2 cellular contexts compared by ENCODE assay signal in the genomic region with DNA sequence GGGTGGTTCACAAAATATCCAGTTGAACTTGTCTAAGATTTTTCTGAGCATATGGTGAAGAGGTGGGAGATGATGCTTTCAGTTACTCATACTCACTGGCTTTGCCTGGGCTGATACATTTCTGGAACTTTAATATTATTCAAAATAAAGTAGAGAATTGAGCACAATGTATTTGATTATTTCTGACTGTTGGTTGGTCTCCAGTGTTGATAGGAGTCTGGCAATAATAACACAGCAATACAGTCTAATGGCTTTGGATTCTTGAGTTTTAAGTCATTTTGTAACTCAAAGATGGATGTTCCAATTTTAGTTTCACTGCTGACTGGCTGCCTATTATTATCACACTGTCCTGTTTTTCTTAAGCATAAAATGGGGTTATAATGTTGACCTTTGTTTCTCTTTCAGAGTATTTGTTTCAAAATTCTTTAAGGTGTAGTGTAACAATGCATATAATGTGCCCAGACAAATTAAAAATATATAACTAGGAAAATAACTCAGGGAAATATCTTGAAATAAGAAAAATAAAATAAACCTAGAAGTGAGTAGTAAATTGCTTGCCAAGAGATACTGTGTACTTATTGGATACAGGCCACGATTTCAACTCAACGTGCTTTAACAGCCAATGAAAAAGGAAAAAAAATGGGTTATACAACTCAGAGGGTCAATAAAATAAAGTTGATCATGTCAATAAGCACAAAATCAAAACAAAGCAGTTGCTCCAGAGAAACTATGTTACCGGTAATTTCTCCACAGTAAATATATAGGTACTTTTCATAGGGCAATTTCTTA.
TF ChIP-seq lines count a peak whose summit lies in the region.

No MANE protein-coding gene starts in this region.

TF ChIP-seq in SK-N-SH, 30 proteins besides CTCF, POLR2A, EP300 and RAD21:
- TF ChIP-seq MXI1 (IDR thresholded peaks at IDR 0.05; ENCODE audit: low read depth, low read length) (no peak), PBX3 (IDR thresholded peaks at IDR 0.05) (0 out of 2 replicates have a peak, but pooled peaks have one; percentile 7)

TF ChIP-seq in SK-N-SH treated with all-trans-retinoic acid at 6 μM for 48 hours, 23 proteins besides CTCF, POLR2A, EP300 and RAD21:
- TF ChIP-seq ARNTL (CRISPR knock-in tag; IDR thresholded peaks at IDR 0.05; ENCODE audit: borderline replicate concordance, low read depth) (no peak), ZFP30 (CRISPR knock-in tag; IDR thresholded peaks at IDR 0.05) (no peak), ZC3H10 (CRISPR knock-in tag; IDR thresholded peaks at IDR 0.05) (no peak), ZNF70 (CRISPR knock-in tag; IDR thresholded peaks at IDR 0.05) (no peak), TCF4 (CRISPR knock-in tag; IDR thresholded peaks at IDR 0.05; ENCODE audit: borderline replicate concordance) (no peak), CSDC2 (CRISPR knock-in tag; IDR thresholded peaks at IDR 0.05) (no peak), CSRNP3 (CRISPR knock-in tag; IDR thresholded peaks at IDR 0.05) (no peak), PATZ1 (CRISPR knock-in tag; IDR thresholded peaks at IDR 0.05; ENCODE audit: borderline replicate concordance) (no peak), ESRRG (CRISPR knock-in tag; IDR thresholded peaks at IDR 0.05) (no peak), ZNF8 (CRISPR knock-in tag; IDR thresholded peaks at IDR 0.05) (no peak), ISL1 (CRISPR knock-in tag; IDR thresholded peaks at IDR 0.05) (no peak), PPARA (CRISPR knock-in tag; IDR thresholded peaks at IDR 0.05; ENCODE audit: borderline replicate concordance) (no peak), ZFP3 (CRISPR knock-in tag; IDR thresholded peaks at IDR 0.05) (no peak), TOX (CRISPR knock-in tag; IDR thresholded peaks at IDR 0.05; ENCODE audit: borderline replicate concordance) (no peak), POU6F1 (CRISPR knock-in tag; IDR thresholded peaks at IDR 0.05; ENCODE audit: borderline replicate concordance, low read depth) (no peak), OSR1 (CRISPR knock-in tag; IDR thresholded peaks at IDR 0.05) (no peak)
- TF ChIP-seq, protein P1, sequence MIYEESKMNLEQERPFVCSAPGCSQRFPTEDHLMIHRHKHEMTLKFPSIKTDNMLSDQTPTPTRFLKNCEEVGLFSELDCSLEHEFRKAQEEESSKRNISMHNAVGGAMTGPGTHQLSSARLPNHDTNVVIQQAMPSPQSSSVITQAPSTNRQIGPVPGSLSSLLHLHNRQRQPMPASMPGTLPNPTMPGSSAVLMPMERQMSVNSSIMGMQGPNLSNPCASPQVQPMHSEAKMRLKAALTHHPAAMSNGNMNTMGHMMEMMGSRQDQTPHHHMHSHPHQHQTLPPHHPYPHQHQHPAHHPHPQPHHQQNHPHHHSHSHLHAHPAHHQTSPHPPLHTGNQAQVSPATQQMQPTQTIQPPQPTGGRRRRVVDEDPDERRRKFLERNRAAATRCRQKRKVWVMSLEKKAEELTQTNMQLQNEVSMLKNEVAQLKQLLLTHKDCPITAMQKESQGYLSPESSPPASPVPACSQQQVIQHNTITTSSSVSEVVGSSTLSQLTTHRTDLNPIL (CRISPR knock-in tag; IDR thresholded peaks at IDR 0.05; ENCODE audit: low read depth), result no peak
- TF ChIP-seq, protein P2, sequence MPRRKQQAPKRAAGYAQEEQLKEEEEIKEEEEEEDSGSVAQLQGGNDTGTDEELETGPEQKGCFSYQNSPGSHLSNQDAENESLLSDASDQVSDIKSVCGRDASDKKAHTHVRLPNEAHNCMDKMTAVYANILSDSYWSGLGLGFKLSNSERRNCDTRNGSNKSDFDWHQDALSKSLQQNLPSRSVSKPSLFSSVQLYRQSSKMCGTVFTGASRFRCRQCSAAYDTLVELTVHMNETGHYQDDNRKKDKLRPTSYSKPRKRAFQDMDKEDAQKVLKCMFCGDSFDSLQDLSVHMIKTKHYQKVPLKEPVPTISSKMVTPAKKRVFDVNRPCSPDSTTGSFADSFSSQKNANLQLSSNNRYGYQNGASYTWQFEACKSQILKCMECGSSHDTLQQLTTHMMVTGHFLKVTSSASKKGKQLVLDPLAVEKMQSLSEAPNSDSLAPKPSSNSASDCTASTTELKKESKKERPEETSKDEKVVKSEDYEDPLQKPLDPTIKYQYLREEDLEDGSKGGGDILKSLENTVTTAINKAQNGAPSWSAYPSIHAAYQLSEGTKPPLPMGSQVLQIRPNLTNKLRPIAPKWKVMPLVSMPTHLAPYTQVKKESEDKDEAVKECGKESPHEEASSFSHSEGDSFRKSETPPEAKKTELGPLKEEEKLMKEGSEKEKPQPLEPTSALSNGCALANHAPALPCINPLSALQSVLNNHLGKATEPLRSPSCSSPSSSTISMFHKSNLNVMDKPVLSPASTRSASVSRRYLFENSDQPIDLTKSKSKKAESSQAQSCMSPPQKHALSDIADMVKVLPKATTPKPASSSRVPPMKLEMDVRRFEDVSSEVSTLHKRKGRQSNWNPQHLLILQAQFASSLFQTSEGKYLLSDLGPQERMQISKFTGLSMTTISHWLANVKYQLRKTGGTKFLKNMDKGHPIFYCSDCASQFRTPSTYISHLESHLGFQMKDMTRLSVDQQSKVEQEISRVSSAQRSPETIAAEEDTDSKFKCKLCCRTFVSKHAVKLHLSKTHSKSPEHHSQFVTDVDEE (CRISPR knock-in tag; IDR thresholded peaks at IDR 0.05), result no peak
